In the genomic region with DNA sequence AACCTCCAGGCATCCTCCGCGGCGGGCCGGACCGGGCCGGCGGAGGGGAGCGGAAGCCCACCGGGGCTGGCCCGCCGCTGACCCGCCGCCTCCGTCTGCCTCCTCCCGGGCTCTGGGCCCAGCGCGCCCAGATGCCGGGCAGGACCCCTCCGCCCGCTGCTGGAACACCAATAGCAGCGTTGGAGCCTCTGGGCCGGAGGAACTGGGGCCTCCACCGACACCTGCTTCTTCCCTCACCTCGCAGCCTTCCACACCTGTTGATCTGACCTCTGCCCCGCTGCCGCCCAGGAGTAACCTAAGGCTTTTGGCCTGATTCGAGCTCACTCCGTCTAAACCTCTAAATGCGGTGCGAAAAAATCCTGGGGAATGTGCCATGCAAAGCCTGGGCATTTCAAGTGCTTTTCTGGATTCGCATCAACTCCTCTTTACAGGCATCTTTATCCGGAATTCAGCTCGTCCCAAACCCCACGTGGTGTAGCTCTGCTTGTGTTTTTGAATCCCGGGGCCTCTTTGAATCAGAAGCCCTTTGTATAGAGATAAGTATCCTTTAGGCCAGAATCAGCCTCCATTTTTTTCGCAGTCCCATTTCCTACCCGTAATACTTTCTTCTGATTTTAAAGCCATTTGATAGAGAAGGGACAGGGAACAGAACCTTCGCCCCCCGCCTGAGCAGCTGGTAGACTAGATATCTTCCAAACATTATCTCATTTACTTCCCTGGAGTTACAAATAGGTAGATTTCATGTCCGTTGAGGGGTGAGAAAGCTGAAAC, we compare ENCODE assay signal across 1 cellular context.
TF ChIP-seq lines count a peak whose summit lies in the region.

No MANE protein-coding gene starts in this region.

TF ChIP-seq in IMR-90, 13 proteins besides CTCF, POLR2A, EP300 and RAD21:
- TF ChIP-seq NFE2L2 (IDR thresholded peaks at IDR 0.05; ENCODE audit: low read depth, low read length) (no peak), BHLHE40 (IDR thresholded peaks at IDR 0.05; ENCODE audit: low read depth, low read length) (no peak), RCOR1 (IDR thresholded peaks at IDR 0.05; ENCODE audit: insufficient replicate concordance, low read length) (peak; percentile 58), ELK1 (IDR thresholded peaks at IDR 0.05; ENCODE audit: borderline replicate concordance, low read depth, low read length) (no peak), USF2 (IDR thresholded peaks at IDR 0.05; ENCODE audit: low read depth, low read length) (peak; percentile 57; the same call in 1 of the 2 replicates), CEBPB (IDR thresholded peaks at IDR 0.05; ENCODE audit: low read depth, low read length) (no peak), MXI1 (IDR thresholded peaks at IDR 0.05; ENCODE audit: borderline replicate concordance, low read depth, low read length) (0 out of 2 replicates have a peak, but pooled peaks have one; percentile 25), CHD1 (IDR thresholded peaks at IDR 0.05; ENCODE audit: low read depth, low read length) (no peak), RFX5 (IDR thresholded peaks at IDR 0.05; ENCODE audit: low read depth, low read length) (no peak), SMC3 (IDR thresholded peaks at IDR 0.05; ENCODE audit: low read depth, low read length) (no peak), MAZ (IDR thresholded peaks at IDR 0.05; ENCODE audit: borderline replicate concordance, low read depth, low read length) (no peak), FOS (IDR thresholded peaks at IDR 0.05; ENCODE audit: low read depth, low read length) (no peak), MAFK (IDR thresholded peaks at IDR 0.05; ENCODE audit: low read depth, low read length) (no peak)
